In genomic region chr5:96476654-96477053, GRCh38 we compare ENCODE assay signal across 2 cellular contexts.
A peak's percentile ranks its signal among the peaks of the same experiment; 100 is the strongest.
TF ChIP-seq lines count a peak whose summit lies in the region.

No MANE protein-coding gene starts in this region.

TF ChIP-seq in IMR-90, 13 proteins besides CTCF, POLR2A, EP300 and RAD21:
- TF ChIP-seq MAFK (IDR thresholded peaks at IDR 0.05; ENCODE audit: low read depth, low read length), result no peak
- TF ChIP-seq BHLHE40 (IDR thresholded peaks at IDR 0.05; ENCODE audit: low read depth, low read length), result peak; percentile 43; the same call in 1 of the 2 replicates

TF ChIP-seq in endothelial cell of umbilical vein, 7 proteins besides CTCF, POLR2A, EP300 and RAD21:
- TF ChIP-seq JUN (IDR thresholded peaks at IDR 0.05; ENCODE audit: borderline replicate concordance, insufficient read depth, insufficient read length, low read depth), result peak; percentile 39
- peak; percentile 74 for TF ChIP-seq FOS (IDR thresholded peaks at IDR 0.05; ENCODE audit: borderline replicate concordance, insufficient read depth, low read length)
- no peak for TF ChIP-seq MYC (IDR thresholded peaks at IDR 0.05; ENCODE audit: low read depth, low read length)
- no peak for TF ChIP-seq POLR2AphosphoS5 (IDR thresholded peaks at IDR 0.05; ENCODE audit: insufficient read depth, low read depth, low read length)
